Comparison of ENCODE assay signal across 16 cellular contexts in the genomic region with DNA sequence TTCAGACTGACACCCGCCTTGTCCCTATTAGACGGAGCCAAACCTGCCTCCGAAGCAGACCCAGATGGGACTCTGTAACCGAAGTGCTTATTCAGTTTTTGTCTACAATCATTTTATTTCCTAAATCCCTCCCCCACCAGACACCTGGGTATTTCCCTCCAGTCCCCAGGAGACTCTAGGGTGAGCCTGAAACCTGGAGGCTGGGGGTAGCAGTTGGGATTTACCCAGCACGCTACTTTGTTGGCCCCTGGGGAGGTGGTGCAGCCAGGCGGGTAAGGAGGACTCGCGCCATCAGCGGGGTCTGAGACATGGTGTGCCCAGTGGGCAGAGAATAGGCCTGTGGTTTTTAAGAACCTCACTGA. TPM values are rescaled to one million over a fixed set of nuclear protein-coding genes. Genes with fewer than 3 reads are reported as not detected.
DNase-seq lines count a peak whose midpoint lies in the region; ATAC-seq, FAIRE-seq and TF ChIP-seq lines count a peak whose summit lies in the region.
"Had no signal": no experiment of that assay in that cellular context is flagged by ENCODE, and none has a peak within 500 bp of the region (broad histone marks: within the 10 kb centered on the region; RNA-seq: fewer than 3 reads in every experiment).

No MANE protein-coding gene starts in this region.

- H3K79me2 ChIP-seq in H9 (ENCODE audit: insufficient read depth, low read length) = no peaks in the 10 kb centered on the region
- H3K79me2 ChIP-seq in neural cell (replicated peaks; ENCODE audit: insufficient read depth, low read length) = peaks cover 69% of the 10 kb centered on the region

- H3K79me1 ChIP-seq in H9 (ENCODE audit: insufficient read depth, low read depth, low read length, poor library complexity, severe bottlenecking) = no peaks in the 10 kb centered on the region

- H3K9ac ChIP-seq in H9 (ENCODE audit: extremely low read depth, insufficient read length, low read length) = no peak overlapping the region
- peak overlapping the region; percentile 67 for H3K9ac ChIP-seq in neural cell (ENCODE audit: low read length)

- no peaks in the 10 kb centered on the region for H3K36me3 ChIP-seq in neural cell (ENCODE audit: insufficient read depth, low read length)
- H3K36me3 ChIP-seq: gastrocnemius medialis, stomach had no signal

- no peak overlapping the region for H3K18ac ChIP-seq in H9 (ENCODE audit: insufficient read length, low read depth, low read length)

- TF ChIP-seq CTCF in H9 (conservative IDR thresholded peaks at IDR 0.05) = no peak
- no peak for TF ChIP-seq CTCF in neural cell (IDR thresholded peaks at IDR 0.05; ENCODE audit: poor library complexity, severe bottlenecking)

- H3K23ac ChIP-seq in H9 (ENCODE audit: insufficient read length, low read depth, low read length) = no peak overlapping the region

- no peak overlapping the region for H3K4ac ChIP-seq in H9 (ENCODE audit: low read depth, low read length)

- H3F3A ChIP-seq in neural cell (ENCODE audit: insufficient read depth, low read length, poor library complexity, severe bottlenecking) = peaks cover 12% of the 10 kb centered on the region

- H3K27me3 Mint-ChIP-seq in activated CD4-positive, alpha-beta T cell treated with anti-CD3 and anti-CD28 coated beads, Interleukin-2, amount 10 ng/mL, durations not matched to agents 7 days and 5 days = peaks cover 73% of the 10 kb centered on the region
- H3K27me3 Mint-ChIP-seq in H9 (ENCODE audit: low read depth) = peaks cover 98% of the 10 kb centered on the region
- H3K27me3 Mint-ChIP-seq in activated T-helper 17 cell treated with anti-CD3 and anti-CD28 coated beads, Interleukin-2, amount 50 U/mL, for 72 hours = peaks cover 64% of the 10 kb centered on the region

- H2BK12ac ChIP-seq in H9 (ENCODE audit: insufficient read length, low read depth, low read length) = no peak overlapping the region

- peaks cover 14% of the 10 kb centered on the region for H3K23me2 ChIP-seq in H9 (ENCODE audit: insufficient read length, low read depth, low read length, poor library complexity, severe bottlenecking)

- no peak overlapping the region for H4K91ac ChIP-seq in H9 (ENCODE audit: insufficient read length, low read depth, low read length)

- H2BK5ac ChIP-seq in H9 (ENCODE audit: insufficient read length, low read length) = no peak overlapping the region

- H4K20me1 ChIP-seq in H9 (ENCODE audit: control insufficient read depth, insufficient read depth, insufficient read length) (peaks cover 3% of the 10 kb centered on the region), neural cell (ENCODE audit: insufficient read depth) (no peaks in the 10 kb centered on the region)

- no peak for TF ChIP-seq EP300 in neural cell (conservative IDR thresholded peaks at IDR 0.05; ENCODE audit: poor library complexity, severe bottlenecking)

- no peak overlapping the region for H4K5ac ChIP-seq in H9 (ENCODE audit: insufficient read length, low read depth, low read length)

- peaks cover 13% of the 10 kb centered on the region for H3K4me1 Mint-ChIP-seq in activated CD4-positive, alpha-beta T cell treated with anti-CD3 and anti-CD28 coated beads, Interleukin-2, amount 10 ng/mL, durations not matched to agents 7 days and 5 days
- H3K4me1 Mint-ChIP-seq in H9 = peaks cover 29 to 58% of the 10 kb centered on the region in 2 experiments
- no peaks in the 10 kb centered on the region for H3K4me1 Mint-ChIP-seq in activated T-helper 17 cell treated with anti-CD3 and anti-CD28 coated beads, Interleukin-2, amount 50 U/mL, for 72 hours

- H3K27ac ChIP-seq in H9 (ENCODE audit: insufficient read length, low read depth, low read length) (no peak overlapping the region), neural cell (ENCODE audit: low read length) (peak overlapping the region; percentile 42)
- H3K27ac ChIP-seq: gastrocnemius medialis, stomach had no signal

- no CpG with 5 or more reads among the region's 9 CpGs for WGBS in H9 (ENCODE audit: extremely low coverage, insufficient read length, low lambda C conversion rate)

- no peak for ATAC-seq in activated T-helper 17 cell treated with anti-CD3 and anti-CD28 coated beads, Interleukin-2, amount 50 U/mL, for 72 hours (replicated peaks)
- ATAC-seq: gastrocnemius medialis had no signal

- no peak overlapping the region for H2BK120ac ChIP-seq in H9 (ENCODE audit: low read depth, low read length, poor library complexity, severe bottlenecking)

- H3K36me3 Mint-ChIP-seq in activated CD4-positive, alpha-beta T cell treated with anti-CD3 and anti-CD28 coated beads, Interleukin-2, amount 10 ng/mL, durations not matched to agents 7 days and 5 days (ENCODE audit: low read depth) = peaks cover 5% of the 10 kb centered on the region
- H3K36me3 Mint-ChIP-seq in H9 (ENCODE audit: insufficient read depth in 1 of 3, low read depth in 3 of 3) = no peaks in the 10 kb centered on the region; a peak in 1 of 7 replicates
- peaks cover 20% of the 10 kb centered on the region for H3K36me3 Mint-ChIP-seq in activated T-helper 17 cell treated with anti-CD3 and anti-CD28 coated beads, Interleukin-2, amount 50 U/mL, for 72 hours (ENCODE audit: low read depth)

- no peak overlapping the region for H3T11ph ChIP-seq in H9 (ENCODE audit: low read length)

- FAIRE-seq in RCC 7860 (lab: Jason Lieb, UNC) = no peak
- FAIRE-seq: endometrium had no signal

- no peak overlapping the region for H2BK20ac ChIP-seq in H9 (ENCODE audit: low read depth, low read length, poor library complexity, severe bottlenecking)

- no peak for DNase-seq in activated CD4-positive, alpha-beta T cell treated with anti-CD3 and anti-CD28 coated beads, Interleukin-2, amount 10 ng/mL, durations not matched to agents 7 days and 5 days
- DNase-seq in activated CD4-positive, alpha-beta T cell treated with anti-CD3 and anti-CD28 coated beads, Interleukin-2, amount 50 U/mL, for 48 hours = no peak
- no peak for DNase-seq in H9
- no peak for DNase-seq in NCI-H146 treated with DMSO at 0.1 percent for 48 hours (lab: John Stamatoyannopoulos, UW; ENCODE audit: unreplicated experiment)
- DNase-seq in RCC 7860 (ENCODE audit: low spot score) = no peak
- no peak for DNase-seq in COLO829 (ENCODE audit: low spot score)
- DNase-seq: activated CD4-positive, alpha-beta memory T cell treated with anti-CD3 and anti-CD28 coated beads, Interleukin-2, amount 10 ng/mL, durations not matched to agents 7 days and 5 days; gastrocnemius medialis; KG1; stomach had no signal

- no peak overlapping the region for H2BK15ac ChIP-seq in H9 (ENCODE audit: low read depth, low read length)

- no peak for TF ChIP-seq RAD21 in neural cell (conservative IDR thresholded peaks at IDR 0.05)

- CTCF ChIA-PET in activated CD4-positive, alpha-beta T cell treated with anti-CD3 and anti-CD28 coated beads, Interleukin-2, amount 10 ng/mL, durations not matched to agents 7 days and 5 days (lab: Charles Lee) = no interaction called here

- H3K4me2 ChIP-seq in H9 (ENCODE audit: insufficient read depth, insufficient read length, low read length) (peak overlapping the region; percentile 29), neural cell (ENCODE audit: low read length) (no peak overlapping the region)

- peak overlapping the region; percentile 14 for H3K27ac Mint-ChIP-seq in activated CD4-positive, alpha-beta T cell treated with anti-CD3 and anti-CD28 coated beads, Interleukin-2, amount 10 ng/mL, durations not matched to agents 7 days and 5 days
- H3K27ac Mint-ChIP-seq in H9 = no peak overlapping the region
- H3K27ac Mint-ChIP-seq in activated T-helper 17 cell treated with anti-CD3 and anti-CD28 coated beads, Interleukin-2, amount 50 U/mL, for 72 hours = no peak overlapping the region

- peak overlapping the region; percentile 79 for H3K4me3 ChIP-seq in neural cell (ENCODE audit: low read length)

- peaks cover 6% of the 10 kb centered on the region; the same call in 1 of the 2 replicates for H3K4me1 ChIP-seq in H9 (ENCODE audit: insufficient read depth, low read length)

- H4K8ac ChIP-seq in H9 (replicated peaks; ENCODE audit: insufficient read length, low read depth, low read length) = no peak overlapping the region

- no peaks in the 10 kb centered on the region for H3K9me3 ChIP-seq in H9 (ENCODE audit: control insufficient read depth, low read depth, low read length)
- H3K9me3 ChIP-seq in neural cell (ENCODE audit: low read length) = no peaks in the 10 kb centered on the region
- H3K9me3 ChIP-seq: gastrocnemius medialis, stomach had no signal

- no peak overlapping the region for H3K14ac ChIP-seq in H9 (ENCODE audit: insufficient read depth, low read length)

- no peaks in the 10 kb centered on the region for H3K9me2 ChIP-seq in neural cell (ENCODE audit: insufficient read depth, low read length)

- peak overlapping the region; percentile 28 for H3K4me3 Mint-ChIP-seq in activated CD4-positive, alpha-beta T cell treated with anti-CD3 and anti-CD28 coated beads, Interleukin-2, amount 10 ng/mL, durations not matched to agents 7 days and 5 days
- H3K4me3 Mint-ChIP-seq in H9 = peak overlapping the region in 1 of 2 experiments; percentile 40; a peak in 3 of 5 replicates
- H3K4me3 Mint-ChIP-seq in activated T-helper 17 cell treated with anti-CD3 and anti-CD28 coated beads, Interleukin-2, amount 50 U/mL, for 72 hours = peak overlapping the region; percentile 23
- H3K4me3 Mint-ChIP-seq: activated CD4-positive, alpha-beta memory T cell treated with anti-CD3 and anti-CD28 coated beads, Interleukin-2, amount 10 ng/mL, durations not matched to agents 7 days and 5 days had no signal

- POLR2A ChIA-PET in activated CD4-positive, alpha-beta T cell treated with anti-CD3 and anti-CD28 coated beads, Interleukin-2, amount 10 ng/mL, durations not matched to agents 7 days and 5 days (lab: Charles Lee) = no interaction called here

- H2AK5ac ChIP-seq in H9 (ENCODE audit: insufficient read length, low read length) = no peak overlapping the region

- H2AFZ ChIP-seq in H9 (ENCODE audit: low read length) = no peak overlapping the region
- H2AFZ ChIP-seq in neural cell (ENCODE audit: low read depth, low read length) = no peak overlapping the region

- H3K27me3 ChIP-seq in H9 (ENCODE audit: insufficient read depth, low read length) (peaks cover 88% of the 10 kb centered on the region), neural cell (ENCODE audit: insufficient read depth, low read depth, low read length) (peaks cover 87% of the 10 kb centered on the region)

- H3K9me3 Mint-ChIP-seq in activated CD4-positive, alpha-beta T cell treated with anti-CD3 and anti-CD28 coated beads, Interleukin-2, amount 10 ng/mL, durations not matched to agents 7 days and 5 days = peaks cover 3% of the 10 kb centered on the region
- H3K9me3 Mint-ChIP-seq in H9 = peaks cover 2 to 9% of the 10 kb centered on the region in 2 experiments; a peak in 1 of 5 replicates
- no peaks in the 10 kb centered on the region for H3K9me3 Mint-ChIP-seq in activated T-helper 17 cell treated with anti-CD3 and anti-CD28 coated beads, Interleukin-2, amount 50 U/mL, for 72 hours
- H3K9me3 Mint-ChIP-seq: activated CD4-positive, alpha-beta memory T cell treated with anti-CD3 and anti-CD28 coated beads, Interleukin-2, amount 10 ng/mL, durations not matched to agents 7 days and 5 days; central memory CD8-positive, alpha-beta T cell had no signal

- no peak overlapping the region for H3K56ac ChIP-seq in H9 (ENCODE audit: insufficient read length, low read depth, low read length)

RNA-seq across cellular contexts. Expression of gene LHX2, which starts 1.3 kb away (rescaled TPM):
- not detected for total RNA-seq in activated CD4-positive, alpha-beta T cell treated with anti-CD3 and anti-CD28 coated beads, Interleukin-2, amount 10 ng/mL, durations not matched to agents 7 days and 5 days
- not detected in 2 replicates for total RNA-seq in H9 (2021)
- not detected for total RNA-seq in activated T-helper 17 cell treated with anti-CD3 and anti-CD28 coated beads, Interleukin-2, amount 50 U/mL, for 72 hours
- 2.6 and 3.6 TPM in 2 replicates for polyA plus RNA-seq in neural cell
- 7.2 and 9.0 TPM in 2 replicates for polyA minus RNA-seq in neural cell
- total RNA-seq: activated CD4-positive, alpha-beta memory T cell treated with anti-CD3 and anti-CD28 coated beads, Interleukin-2, amount 10 ng/mL, durations not matched to agents 7 days and 5 days; gastrocnemius medialis; Right ventricle myocardium inferior had no signal
- polyA plus RNA-seq: AG04450, stomach had no signal
